Comparison of ENCODE assay signal across 8 cellular contexts in the genomic region with DNA sequence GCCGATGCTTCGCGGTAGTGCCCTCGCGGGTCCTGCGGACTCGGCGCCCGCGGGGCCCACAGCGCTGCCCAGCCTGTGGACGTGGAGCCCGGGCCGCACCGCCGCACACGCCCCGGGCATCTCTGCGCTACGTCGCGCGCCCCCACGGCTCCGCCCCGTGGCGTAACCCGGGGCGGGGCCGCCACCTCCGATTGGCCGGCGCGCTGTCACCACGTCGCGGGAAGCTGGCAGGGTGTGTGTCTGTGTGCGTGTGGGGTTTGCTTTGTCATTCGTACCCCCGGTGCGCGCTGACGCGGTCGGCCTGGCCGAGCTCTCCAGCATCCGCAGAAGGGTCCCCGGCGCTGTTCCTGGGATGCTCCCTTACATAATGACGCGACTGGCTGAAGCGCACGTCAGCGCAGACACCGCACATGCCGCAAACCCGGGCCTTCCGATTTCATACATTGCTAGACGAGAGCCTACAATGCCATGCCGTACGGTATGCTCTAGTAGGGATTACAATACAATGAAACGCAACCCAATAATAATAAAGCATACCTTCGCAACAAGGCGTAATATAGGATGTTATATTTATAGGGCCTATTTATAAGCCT. TPM values are rescaled to one million over a fixed set of nuclear protein-coding genes. Genes with fewer than 3 reads are reported as not detected.
DNase-seq lines count a peak whose midpoint lies in the region; ATAC-seq and TF ChIP-seq lines count a peak whose summit lies in the region.

No MANE protein-coding gene starts in this region.

- intact Hi-C loops in CD4-positive, alpha-beta T cell (cut with DNase I, micrococcal nuclease) = loop anchor here (5.0 to 10.0 kb wide), 4 partner anchors 42 to 95 kb away; a partner anchor contains a TSS
- intact Hi-C loops in activated CD4-positive, alpha-beta memory T cell treated with anti-CD3 and anti-CD28 coated beads for 36 hours (cut with micrococcal nuclease) = loop anchor here (2.0 to 5.0 kb wide), 4 partner anchors 43 to 802 kb away; a partner anchor contains a TSS

- H3K9me3 Mint-ChIP-seq in CD4-positive, alpha-beta T cell = no peaks in the 10 kb centered on the region
- H3K9me3 Mint-ChIP-seq in activated CD4-positive, alpha-beta memory T cell treated with anti-CD3 and anti-CD28 coated beads for 36 hours = no peaks in the 10 kb centered on the region

- H3K4me3 Mint-ChIP-seq in CD4-positive, alpha-beta T cell = peak overlapping the region; percentile 92
- peak overlapping the region; percentile 98 for H3K4me3 Mint-ChIP-seq in activated CD4-positive, alpha-beta memory T cell treated with anti-CD3 and anti-CD28 coated beads for 36 hours

- peaks cover 50% of the 10 kb centered on the region for H3K4me1 Mint-ChIP-seq in CD4-positive, alpha-beta T cell (ENCODE audit: low read depth)
- H3K4me1 Mint-ChIP-seq in activated CD4-positive, alpha-beta memory T cell treated with anti-CD3 and anti-CD28 coated beads for 36 hours (ENCODE audit: low read depth) = peaks cover 37% of the 10 kb centered on the region

- no peaks in the 10 kb centered on the region for H3K9me3 ChIP-seq in CD4-positive, alpha-beta T cell (ENCODE audit: control insufficient read depth, low read length)

- peak overlapping the region; percentile 100 for H3K27ac Mint-ChIP-seq in CD4-positive, alpha-beta T cell
- peak overlapping the region; percentile 98 for H3K27ac Mint-ChIP-seq in activated CD4-positive, alpha-beta memory T cell treated with anti-CD3 and anti-CD28 coated beads for 36 hours

- no peaks in the 10 kb centered on the region for H3K27me3 ChIP-seq in CD4-positive, alpha-beta T cell (ENCODE audit: control insufficient read depth, insufficient read depth, low read length)

- CTCF ChIA-PET in CD4-positive, alpha-beta T cell (lab: Charles Lee) = interaction anchor here (0.9 to 1.7 kb wide), 3 partner anchors 57 to 465 kb away, joined by 4 to 5 read pairs (median 4); no protein-coding TSS in a partner anchor
- CTCF ChIA-PET in activated CD4-positive, alpha-beta memory T cell treated with anti-CD3 and anti-CD28 coated beads for 36 hours (lab: Charles Lee) = interaction anchor here (1.5 kb wide), 1 partner anchor 57 kb away, joined by 4 read pairs; no protein-coding TSS in a partner anchor

- ATAC-seq in CD4-positive, alpha-beta T cell (ENCODE audit: poor library complexity) = peak; percentile 73
- ATAC-seq in GM19452 (IDR thresholded peaks at IDR 0.05; ENCODE audit: unreplicated experiment) (peak; percentile 68), HG03565 (IDR thresholded peaks at IDR 0.05; ENCODE audit: unreplicated experiment) (peak; percentile 37)

- TF ChIP-seq CTCF in CD4-positive, alpha-beta T cell (IDR thresholded peaks at IDR 0.05) = no peak

- DNase-seq in CD4-positive, alpha-beta T cell = peak; percentile 74 to 90 (median 79)
- DNase-seq in NCI-H748 treated with DMSO at 0.1 percent for 48 hours (lab: John Stamatoyannopoulos, UW) = peak; percentile 47
- peak; percentile 89 for DNase-seq in activated CD4-positive, alpha-beta memory T cell treated with anti-CD3 and anti-CD28 coated beads for 36 hours
- peak; percentile 84 for DNase-seq in ecto neural progenitor cell (ENCODE audit: low spot score)
- peak; percentile 86 to 89 for DNase-seq in lung microvascular endothelial cell (ENCODE audit: low read depth in 2 of 2)
- peak; percentile 74 to 76 (median 75) for DNase-seq in stimulated activated CD4-positive, alpha-beta T cell treated with anti-CD3 and anti-CD28 coated beads, TNF-alpha, amount 100 ng/mL, for 48 hours (ENCODE audit: low read depth in 3 of 3)

- peak overlapping the region; percentile 96 for H3K27ac ChIP-seq in CD4-positive, alpha-beta T cell (ENCODE audit: low read depth, low read length)

- POLR2A ChIA-PET in CD4-positive, alpha-beta T cell (lab: Charles Lee) = interaction anchor here (0.5 to 2.6 kb wide), 22 partner anchors 11 to 1902 kb away, joined by 3 to 15 read pairs (median 5); a partner anchor contains a TSS
- POLR2A ChIA-PET in activated CD4-positive, alpha-beta memory T cell treated with anti-CD3 and anti-CD28 coated beads for 36 hours (lab: Charles Lee) = interaction anchor here (0.6 to 1.1 kb wide), 8 partner anchors 22 to 572 kb away, joined by 3 to 6 read pairs (median 4); a partner anchor contains a TSS

- no peaks in the 10 kb centered on the region for H3K27me3 Mint-ChIP-seq in CD4-positive, alpha-beta T cell
- no peaks in the 10 kb centered on the region for H3K27me3 Mint-ChIP-seq in activated CD4-positive, alpha-beta memory T cell treated with anti-CD3 and anti-CD28 coated beads for 36 hours

- peaks cover 7% of the 10 kb centered on the region for H3K36me3 Mint-ChIP-seq in CD4-positive, alpha-beta T cell (ENCODE audit: low read depth)
- peaks cover 2% of the 10 kb centered on the region for H3K36me3 Mint-ChIP-seq in activated CD4-positive, alpha-beta memory T cell treated with anti-CD3 and anti-CD28 coated beads for 36 hours

RNA-seq across cellular contexts. Expression of a gene that starts 0.5 kb away (rescaled TPM):
- total RNA-seq in CD4-positive, alpha-beta T cell = 10 to 100 TPM; 24.1 to 24.9 TPM
- 10 to 100 TPM; 11.0 to 11.4 TPM for total RNA-seq in activated CD4-positive, alpha-beta memory T cell treated with anti-CD3 and anti-CD28 coated beads for 36 hours
- total RNA-seq in lung microvascular endothelial cell = 15.9 and 21.8 TPM in 2 replicates

RNA-seq across cellular contexts. Expression of a gene that starts 9.5 kb away (rescaled TPM):
- 1 to 10 TPM in 1 of 2 experiments, under 1 TPM in 1; 0.25 to 1.1 TPM for total RNA-seq in CD4-positive, alpha-beta T cell
- under 1 TPM; 0.44 to 0.45 TPM for total RNA-seq in activated CD4-positive, alpha-beta memory T cell treated with anti-CD3 and anti-CD28 coated beads for 36 hours
- total RNA-seq in lung microvascular endothelial cell = 0.60 and 1.3 TPM in 2 replicates

Comparison
In these comparisons a context has a peak if more than half of its experiments do, and no peak if none do; other contexts are left out.
1. Peak in every context shown above with its lines: DNase-seq, ATAC-seq and H3K27ac ChIP-seq.